ENCODE assay signal across 8 cellular contexts in genomic region chr1:12618661-12619395, GRCh38. TPM values are rescaled to one million over a fixed set of nuclear protein-coding genes. Genes with fewer than 3 reads are reported as not detected.
DNase-seq lines count a peak whose midpoint lies in the region; ATAC-seq and TF ChIP-seq lines count a peak whose summit lies in the region.

No MANE protein-coding gene starts in this region.

- WGBS in IMR-90 (ENCODE audit: extremely low coverage in 2 of 2, insufficient read length in 1 of 2), 2 experiments, result 6% methylated on average over 12 of the region's 28 CpGs; no CpG with 5 or more reads in 1 of the 2 experiments

- H2AFZ ChIP-seq in IMR-90 (replicated peaks; ENCODE audit: low read length, poor library complexity), result peak overlapping the region; percentile 90

- peaks cover 3 to 20% of the 10 kb centered on the region in 2 experiments; a peak in 2 of 4 replicates for H3K79me1 ChIP-seq in IMR-90 (ENCODE audit: low read depth in 1 of 2, low read length in 2 of 2)

- POLR2A ChIA-PET in BJ (lab: Charles Lee) (interaction anchor here (0.6 to 2.5 kb wide), 4 partner anchors 23 to 132 kb away, joined by 4 to 14 read pairs (median 8); no protein-coding TSS in a partner anchor), IMR-90 (lab: Charles Lee; ENCODE audit: unreplicated experiment) (interaction anchor here (0.6 to 0.7 kb wide), 2 partner anchors 15 to 265 kb away, joined by 3 to 4 read pairs; no protein-coding TSS in a partner anchor)

- intact Hi-C loops in IMR-90 (cut with micrococcal nuclease), result loop anchor here (1.0 to 5.0 kb wide), 6 partner anchors 23 to 305 kb away; no protein-coding TSS in a partner anchor

- no peaks in the 10 kb centered on the region for H3K9me3 ChIP-seq in IMR-90 (ENCODE audit: control insufficient read depth, insufficient read depth, low read length)

- peak overlapping the region; percentile 76 for H3K4me2 ChIP-seq in IMR-90 (ENCODE audit: low read depth, low read length)

- ATAC-seq in IMR-90 (ENCODE audit: low read depth) (peak; percentile 28), HG03521 (IDR thresholded peaks at IDR 0.05; ENCODE audit: unreplicated experiment) (no peak), HG02840 (IDR thresholded peaks at IDR 0.05; ENCODE audit: low FRiP score, unreplicated experiment) (no peak)
- peak; percentile 36 for ATAC-seq in activated CD4-positive, CD25-positive, alpha-beta regulatory T cell treated with anti-CD3 and anti-CD28 coated beads, Interleukin-2, amount 50 U/mL, for 24 hours

- DNase-seq in BJ (ENCODE audit: low read depth) (peak; percentile 70), IMR-90 (peak; percentile 83), cerebellar cortex (ENCODE audit: low spot score) (peak; percentile 19), left kidney (ENCODE audit: low read depth, low spot score) (peak; percentile 74)
- DNase-seq in stimulated activated CD4-positive, alpha-beta T cell treated with anti-CD3 and anti-CD28 coated beads, Interleukin-1b, Interleukin-23, amount 100 ng/mL, for 4 hours (ENCODE audit: low read depth in 2 of 2), result peak; percentile 33 to 50

- H3K4me3 ChIP-seq in BJ (ENCODE audit: low read depth, low read length) (peak overlapping the region; percentile 93), IMR-90 (ENCODE audit: insufficient read depth, low read depth, low read length) (peak overlapping the region; percentile 66)

- no peaks in the 10 kb centered on the region for H4K20me1 ChIP-seq in IMR-90 (ENCODE audit: insufficient read depth, low read length)

- no peak for TF ChIP-seq CTCF in BJ (IDR thresholded peaks at IDR 0.05; ENCODE audit: insufficient read depth, low read depth, low read length)
- no peak for TF ChIP-seq CTCF in IMR-90 (conservative IDR thresholded peaks at IDR 0.05; ENCODE audit: low read depth, low read length)

- H2BK15ac ChIP-seq in IMR-90 (ENCODE audit: low read depth, low read length), result peak overlapping the region; percentile 71; the same call in 2 of the 3 replicates

- peak overlapping the region; percentile 83 for H4K5ac ChIP-seq in IMR-90 (ENCODE audit: low read depth, low read length)

- no TSS peak for BruUV-seq in IMR-90 (replicated peaks; lab: Mats Ljungman, UMichigan)

- peak overlapping the region; percentile 95 for H3K4ac ChIP-seq in IMR-90 (ENCODE audit: low read depth, low read length)

- TF ChIP-seq RAD21 in IMR-90 (IDR thresholded peaks at IDR 0.05; ENCODE audit: low read length), result peak; percentile 36

- dilution Hi-C loops in IMR-90 (cut with HindIII; ENCODE audit: low sequenced_read_pairs, unreplicated experiment), result no loop called here

- H3K36me3 ChIP-seq in BJ (ENCODE audit: control insufficient read depth, insufficient read depth, low read length) (peaks cover 4% of the 10 kb centered on the region), IMR-90 (ENCODE audit: control insufficient read depth, insufficient read depth, low read length) (no peaks in the 10 kb centered on the region)

- in situ Hi-C loops in IMR-90 (cut with MboI; ENCODE audit: low sequenced_read_pairs), result loop anchor here (5.0 to 25.0 kb wide), 3 partner anchors 64 to 307 kb away; no protein-coding TSS in a partner anchor

- peaks cover 21% of the 10 kb centered on the region for H3K4me1 ChIP-seq in IMR-90 (ENCODE audit: control insufficient read depth, insufficient read depth, low read length)

- peak overlapping the region; percentile 74 for H3K9ac ChIP-seq in IMR-90 (ENCODE audit: low read depth, low read length)

- H3K18ac ChIP-seq in IMR-90 (ENCODE audit: low read depth, low read length), result peak overlapping the region; percentile 77

- CTCF ChIA-PET in BJ (lab: Yijun Ruan, JAX) (interaction anchor here (0.6 to 5.1 kb wide), 23 partner anchors 23 to 345 kb away, joined by 3 to 45 read pairs (median 5); no protein-coding TSS in a partner anchor), IMR-90 (lab: Yijun Ruan, JAX) (interaction anchor here (0.9 to 2.4 kb wide), 5 partner anchors 17 to 305 kb away, joined by 3 to 6 read pairs (median 4); no protein-coding TSS in a partner anchor)

- H3K9me1 ChIP-seq in IMR-90 (ENCODE audit: insufficient read depth, low read length), result no peaks in the 10 kb centered on the region

- H2BK20ac ChIP-seq in IMR-90 (ENCODE audit: low read depth, low read length), result peak overlapping the region; percentile 64

- H3K27me3 ChIP-seq in BJ (ENCODE audit: control insufficient read depth, insufficient read depth, low read length), result no peaks in the 10 kb centered on the region
- H3K27me3 ChIP-seq in IMR-90 (ENCODE audit: control insufficient read depth, insufficient read depth, low read length), result no peaks in the 10 kb centered on the region

- H2AK9ac ChIP-seq in IMR-90 (replicated peaks; ENCODE audit: low read depth, low read length, poor library complexity), result peak overlapping the region; percentile 77

- H3K14ac ChIP-seq in IMR-90 (replicated peaks; ENCODE audit: low read depth, low read length), result peak overlapping the region; percentile 94

- peak overlapping the region; percentile 86 for H2BK5ac ChIP-seq in IMR-90 (ENCODE audit: low read depth, low read length, poor library complexity, severe bottlenecking)

- peak overlapping the region; percentile 91 for H2BK120ac ChIP-seq in IMR-90 (ENCODE audit: low read depth, low read length)

- peak overlapping the region; percentile 96 for H4K91ac ChIP-seq in IMR-90 (ENCODE audit: insufficient read depth, low read depth, low read length)

- TF ChIP-seq POLR2A in IMR-90 (IDR thresholded peaks at IDR 0.05; ENCODE audit: low read depth, low read length), result no peak; the same call in none of the 2 replicates

- peak overlapping the region; percentile 98 for H3K23ac ChIP-seq in IMR-90 (ENCODE audit: low read depth, low read length)

- peak overlapping the region; percentile 87 for H3K27ac ChIP-seq in IMR-90 (ENCODE audit: insufficient read depth, low read length)

- H3K56ac ChIP-seq in IMR-90 (ENCODE audit: extremely low read depth, insufficient read depth, low read length), result peak overlapping the region; percentile 68; the same call in 1 of the 2 replicates

- peak overlapping the region; percentile 85 for H2AK5ac ChIP-seq in IMR-90 (ENCODE audit: low read depth, low read length)

- H4K8ac ChIP-seq in IMR-90 (ENCODE audit: low read depth in 2 of 2, low read length in 2 of 2), result peak overlapping the region; percentile 85 to 90

TF ChIP-seq in IMR-90, 13 proteins besides CTCF, POLR2A, EP300 and RAD21:
- TF ChIP-seq RFX5 (IDR thresholded peaks at IDR 0.05; ENCODE audit: low read depth, low read length), result no peak
- no peak for TF ChIP-seq MAFK (IDR thresholded peaks at IDR 0.05; ENCODE audit: low read depth, low read length)
- TF ChIP-seq SMC3 (IDR thresholded peaks at IDR 0.05; ENCODE audit: low read depth, low read length), result no peak; the same call in 1 of the 2 replicates
- no peak for TF ChIP-seq MXI1 (IDR thresholded peaks at IDR 0.05; ENCODE audit: borderline replicate concordance, low read depth, low read length)
- TF ChIP-seq MAZ (IDR thresholded peaks at IDR 0.05; ENCODE audit: borderline replicate concordance, low read depth, low read length), result peak; percentile 67
- peak; percentile 70 for TF ChIP-seq FOS (IDR thresholded peaks at IDR 0.05; ENCODE audit: low read depth, low read length)
- TF ChIP-seq USF2 (IDR thresholded peaks at IDR 0.05; ENCODE audit: low read depth, low read length), result no peak
- TF ChIP-seq NFE2L2 (IDR thresholded peaks at IDR 0.05; ENCODE audit: low read depth, low read length), result no peak
- TF ChIP-seq BHLHE40 (IDR thresholded peaks at IDR 0.05; ENCODE audit: low read depth, low read length), result peak; percentile 95
- TF ChIP-seq ELK1 (IDR thresholded peaks at IDR 0.05; ENCODE audit: borderline replicate concordance, low read depth, low read length), result no peak
- TF ChIP-seq CHD1 (IDR thresholded peaks at IDR 0.05; ENCODE audit: low read depth, low read length), result 0 out of 2 replicates have a peak, but pooled peaks have one; percentile 28
- TF ChIP-seq RCOR1 (IDR thresholded peaks at IDR 0.05; ENCODE audit: insufficient replicate concordance, low read length), result peak; percentile 12
- TF ChIP-seq CEBPB (IDR thresholded peaks at IDR 0.05; ENCODE audit: low read depth, low read length), result no peak

RNA-seq across cellular contexts. Expression of gene DHRS3, which starts 0.8 kb away (rescaled TPM):
- 188 and 224 TPM in 2 replicates for polyA plus RNA-seq in BJ (2011; rRNA removed)
- 379 and 720 TPM in 2 replicates for polyA minus RNA-seq in BJ (2011; rRNA and poly(A)+ RNA removed)
- total RNA-seq in IMR-90 (2012; rRNA removed), result 11.4 and 14.5 TPM in 2 replicates
- 10.2 and 11.2 TPM in 2 replicates for polyA plus RNA-seq in IMR-90 (2012; rRNA removed)
- polyA plus RNA-seq in IMR-90 (2012; cell fraction: cytosol; rRNA removed), result 9.9 and 24.8 TPM in 2 replicates
- 16.2 and 25.0 TPM in 2 replicates for polyA plus RNA-seq in IMR-90 (2012; cell fraction: nucleus; rRNA removed; ENCODE audit: low replicate concordance)

RNA-seq across cellular contexts. Expression of gene AADACL4, which starts 25.1 kb away (rescaled TPM):
- polyA plus RNA-seq in BJ (2011; rRNA removed) (0.20 and 0.21 TPM in 2 replicates), IMR-90 (2012; rRNA removed) (not detected in 2 replicates)
- polyA minus RNA-seq in BJ (2011; rRNA and poly(A)+ RNA removed), result not detected in 2 replicates
- total RNA-seq in IMR-90 (2012; rRNA removed), result not detected in 2 replicates
- polyA plus RNA-seq in IMR-90 (2012; cell fraction: cytosol; rRNA removed), result not detected in 2 replicates
- 0.10 TPM in 1 of 2 replicates, not detected in the other for polyA plus RNA-seq in IMR-90 (2012; cell fraction: nucleus; rRNA removed; ENCODE audit: low replicate concordance)

Comparison
In these comparisons a context has a peak if more than half of its experiments do, and no peak if none do; other contexts are left out.
1. DNase-seq: peak in every context shown above with its lines; median percentile 83 in IMR-90; 74 in left kidney; 70 in BJ; 42 in stimulated activated CD4-positive, alpha-beta T cell treated with anti-CD3 and anti-CD28 coated beads, Interleukin-1b, Interleukin-23, amount 100 ng/mL, for 4 hours; 19 in cerebellar cortex.
2. ATAC-seq: peak in IMR-90 (single experiment) and activated CD4-positive, CD25-positive, alpha-beta regulatory T cell treated with anti-CD3 and anti-CD28 coated beads, Interleukin-2, amount 50 U/mL, for 24 hours (2 of 2); none in HG03521 (single experiment) and HG02840 (single experiment).